ENCODE assay signal across 15 cellular contexts in genomic region chr1:24141311-24141997, GRCh38. TPM values are rescaled to one million over a fixed set of nuclear protein-coding genes. Genes with fewer than 3 reads are reported as not detected.
"Had no signal": no experiment of that assay in that cellular context is flagged by ENCODE, and none has a peak within 500 bp of the region (broad histone marks: within the 10 kb centered on the region; RNA-seq: fewer than 3 reads in every experiment).

No MANE protein-coding gene starts in this region.

- H3K27me3 ChIP-seq: ovary had no signal

- H3K36me3 ChIP-seq: ovary, thoracic aorta had no signal

- DNase-seq: activated CD4-positive, alpha-beta T cell treated with anti-CD3 and anti-CD28 coated beads for 36 hours; activated CD8-positive, alpha-beta memory T cell treated with anti-CD3 and anti-CD28 coated beads, Interleukin-2, amount 50 U/mL, for 4 hours; activated CD8-positive, alpha-beta T cell treated with anti-CD3 and anti-CD28 coated beads for 36 hours; central memory CD4-positive, alpha-beta T cell; effector memory CD4-positive, alpha-beta T cell; ovary; right cardiac atrium; stimulated activated CD4-positive, alpha-beta T cell treated with anti-CD3 and anti-CD28 coated beads, Interleukin-4, amount 100 ng/mL, for 24 hours; stimulated activated naive CD8-positive, alpha-beta T cell treated with anti-CD3 and anti-CD28 coated beads, Interleukin-15, amount 100 ng/mL, for 72 hours; T-helper 9 cell had no signal

- ATAC-seq: activated CD4-positive, alpha-beta T cell treated with anti-CD3 and anti-CD28 coated beads for 36 hours; activated CD8-positive, alpha-beta T cell treated with anti-CD3 and anti-CD28 coated beads for 36 hours; right cardiac atrium; stimulated activated naive CD8-positive, alpha-beta T cell treated with anti-CD3 and anti-CD28 coated beads, Interleukin-15, amount 100 ng/mL, for 72 hours had no signal

- H3K4me3 ChIP-seq: coronary artery, ovary had no signal

- H3K27ac ChIP-seq: coronary artery, epithelial cell of prostate, ovary, thoracic aorta had no signal

- H3K9me3 ChIP-seq: ovary, thoracic aorta had no signal

RNA-seq across cellular contexts. Expression of gene IL22RA1, which starts 1.5 kb away (rescaled TPM):
- total RNA-seq: activated CD4-positive, alpha-beta T cell treated with anti-CD3 and anti-CD28 coated beads for 36 hours; activated CD8-positive, alpha-beta T cell treated with anti-CD3 and anti-CD28 coated beads for 36 hours; neural crest cell had no signal

RNA-seq across cellular contexts. Expression of gene MYOM3, which starts 29.5 kb away (rescaled TPM):
- total RNA-seq: activated CD4-positive, alpha-beta T cell treated with anti-CD3 and anti-CD28 coated beads for 36 hours; activated CD8-positive, alpha-beta T cell treated with anti-CD3 and anti-CD28 coated beads for 36 hours; neural crest cell; SK-MEL-5 had no signal

RNA-seq across cellular contexts. Expression of gene IFNLR1, which starts 45.6 kb away (rescaled TPM):
- total RNA-seq: SK-MEL-5 had no signal
